13 cellular contexts compared by ENCODE assay signal in genomic region chr12:130429656-130430505, GRCh38.
"Had no signal": no experiment of that assay in that cellular context is flagged by ENCODE, and none has a peak within 500 bp of the region (broad histone marks: within the 10 kb centered on the region; RNA-seq: fewer than 3 reads in every experiment).

No MANE protein-coding gene starts in this region.

- H3K4me1 Mint-ChIP-seq: activated B cell treated with CpG ODN at 0.5 μM for 24 hours; activated CD4-positive, alpha-beta memory T cell treated with anti-CD3 and anti-CD28 coated beads, Interleukin-2, amount 10 ng/mL, durations not matched to agents 7 days and 5 days; activated CD8-positive, alpha-beta memory T cell treated with anti-CD3 and anti-CD28 coated beads, Interleukin-2, amount 10 ng/mL, durations not matched to agents 7 days and 5 days; naive B cell had no signal

- H3K36me3 ChIP-seq: colonic mucosa, left lung, neutrophil had no signal

- H3K9me3 Mint-ChIP-seq: T-helper 2 cell treated with Interferon-gamma antibody and Interleukin-4, amounts not matched to agents 5 μg/mL and 100 μg/mL, for 36 hours had no signal

- H3K27ac Mint-ChIP-seq: activated B cell treated with CpG ODN at 0.5 μM for 24 hours; activated CD4-positive, alpha-beta memory T cell treated with anti-CD3 and anti-CD28 coated beads, Interleukin-2, amount 10 ng/mL, durations not matched to agents 7 days and 5 days; activated CD8-positive, alpha-beta memory T cell treated with anti-CD3 and anti-CD28 coated beads, Interleukin-2, amount 10 ng/mL, durations not matched to agents 7 days and 5 days; naive B cell; T-helper 2 cell treated with Interferon-gamma antibody and Interleukin-4, amounts not matched to agents 5 μg/mL and 100 μg/mL, for 36 hours had no signal

- DNase-seq: activated B cell treated with CpG ODN at 0.5 μM for 24 hours; activated CD4-positive, alpha-beta memory T cell treated with anti-CD3 and anti-CD28 coated beads, Interleukin-2, amount 10 ng/mL, durations not matched to agents 7 days and 5 days; activated CD4-positive, alpha-beta T cell treated with anti-CD3 and anti-CD28 coated beads for 4 hours; activated CD8-positive, alpha-beta memory T cell treated with anti-CD3 and anti-CD28 coated beads, Interleukin-2, amount 10 ng/mL, durations not matched to agents 7 days and 5 days; body of pancreas; central memory CD4-positive, alpha-beta T cell; colonic mucosa; left lung; mucosa of descending colon; naive B cell; stimulated activated naive CD8-positive, alpha-beta T cell treated with anti-CD3 and anti-CD28 coated beads, Interleukin-15, Interleukin-2, amounts not matched to agents 100 U/mL and 50 U/mL, for 24 hours had no signal

- H3K4me3 Mint-ChIP-seq: activated B cell treated with CpG ODN at 0.5 μM for 24 hours; activated CD4-positive, alpha-beta memory T cell treated with anti-CD3 and anti-CD28 coated beads, Interleukin-2, amount 10 ng/mL, durations not matched to agents 7 days and 5 days; activated CD8-positive, alpha-beta memory T cell treated with anti-CD3 and anti-CD28 coated beads, Interleukin-2, amount 10 ng/mL, durations not matched to agents 7 days and 5 days; naive B cell; T-helper 2 cell treated with Interferon-gamma antibody and Interleukin-4, amounts not matched to agents 5 μg/mL and 100 μg/mL, for 36 hours had no signal

- H3K27ac ChIP-seq: body of pancreas, colonic mucosa, left lung, neutrophil had no signal

- H3K4me1 ChIP-seq: body of pancreas, colonic mucosa, left lung had no signal

- ATAC-seq: activated CD8-positive, alpha-beta memory T cell treated with anti-CD3 and anti-CD28 coated beads, Interleukin-2, amount 10 ng/mL, durations not matched to agents 7 days and 5 days; body of pancreas; left lung; mucosa of descending colon; stimulated activated naive CD8-positive, alpha-beta T cell treated with anti-CD3 and anti-CD28 coated beads, Interleukin-15, Interleukin-2, amounts not matched to agents 100 U/mL and 50 U/mL, for 24 hours had no signal

- H3K27me3 Mint-ChIP-seq: activated B cell treated with CpG ODN at 0.5 μM for 24 hours; activated CD4-positive, alpha-beta memory T cell treated with anti-CD3 and anti-CD28 coated beads, Interleukin-2, amount 10 ng/mL, durations not matched to agents 7 days and 5 days; activated CD8-positive, alpha-beta memory T cell treated with anti-CD3 and anti-CD28 coated beads, Interleukin-2, amount 10 ng/mL, durations not matched to agents 7 days and 5 days; naive B cell had no signal

- H3K9me3 ChIP-seq: body of pancreas, colonic mucosa, mucosa of descending colon, neutrophil had no signal

- H3K27me3 ChIP-seq: body of pancreas, colonic mucosa, left lung, neutrophil had no signal

- H3K36me3 Mint-ChIP-seq: activated CD8-positive, alpha-beta memory T cell treated with anti-CD3 and anti-CD28 coated beads, Interleukin-2, amount 10 ng/mL, durations not matched to agents 7 days and 5 days; naive B cell had no signal

- H3K4me3 ChIP-seq: body of pancreas, colonic mucosa, left lung, mucosa of descending colon had no signal
